Comparison of ENCODE assay signal across 18 cellular contexts in the genomic region with DNA sequence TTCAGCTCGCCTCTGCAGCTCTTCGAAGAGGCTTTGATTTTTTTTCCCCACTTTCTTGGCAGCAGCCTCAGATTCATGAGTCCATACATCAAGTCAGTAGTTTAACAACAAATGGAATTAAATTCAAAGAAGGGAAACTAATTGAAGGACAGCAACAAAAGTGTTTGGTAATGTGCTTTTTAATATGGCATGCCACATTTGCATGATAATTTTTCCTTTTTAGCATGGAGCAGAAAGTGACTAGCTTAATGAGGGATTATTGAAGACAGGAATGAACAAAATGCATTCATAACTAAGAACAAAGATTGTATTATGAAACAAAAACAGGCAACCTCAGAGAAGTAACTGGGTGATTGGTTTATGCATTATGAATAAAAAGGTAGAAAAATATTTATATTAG.
"Had no signal": no experiment of that assay in that cellular context is flagged by ENCODE, and none has a peak within 500 bp of the region (broad histone marks: within the 10 kb centered on the region; RNA-seq: fewer than 3 reads in every experiment).

No MANE protein-coding gene starts in this region.

- H3K27ac ChIP-seq: cardiac muscle cell, dorsolateral prefrontal cortex, hepatocyte, left lung, neutrophil, tibial nerve, vagina had no signal

- H3K4me1 ChIP-seq: left lung, vagina had no signal

- DNase-seq: activated CD4-positive, alpha-beta T cell treated with anti-CD3 and anti-CD28 coated beads for 1 hour; activated CD4-positive, alpha-beta T cell treated with anti-CD3 and anti-CD28 coated beads, Interleukin-2, amount 50 U/mL, for 48 hours; activated naive CD4-positive, alpha-beta T cell treated with anti-CD3 and anti-CD28 coated beads, Interleukin-2, amount 50 U/mL, for 16 hours; activated T-cell treated with anti-CD3 and anti-CD28 coated beads, Interleukin-2, amount 50 U/mL, for 1 hour; dorsolateral prefrontal cortex; erythroblast; left lung; naive thymus-derived CD8-positive, alpha-beta T cell; posterior cingulate gyrus; right cardiac atrium; small intestine; stimulated activated CD4-positive, alpha-beta T cell treated with anti-CD3 and anti-CD28 coated beads, Interleukin-4, amount 100 ng/mL, for 24 hours; stimulated activated naive CD4-positive, alpha-beta T cell had no signal

- ATAC-seq: left lung; naive thymus-derived CD8-positive, alpha-beta T cell; right cardiac atrium had no signal

- H2AFZ ChIP-seq: hepatocyte had no signal

- H3K4me3 ChIP-seq: cardiac muscle cell, dorsolateral prefrontal cortex, hepatocyte, left lung, tibial nerve, vagina had no signal

- H3K36me3 ChIP-seq: cardiac muscle cell, left lung, neutrophil, tibial nerve, vagina had no signal

- H3K79me2 ChIP-seq: hepatocyte had no signal

- H3K9me3 ChIP-seq: left lung, neutrophil, tibial nerve, vagina had no signal

- H3K27me3 ChIP-seq: cardiac muscle cell, hepatocyte, left lung, neutrophil, tibial nerve, vagina had no signal
